Comparison of ENCODE assay signal across 8 cellular contexts in genomic region chr11:118198370-118198769, GRCh38. TPM values are rescaled to one million over a fixed set of nuclear protein-coding genes. Genes with fewer than 3 reads are reported as not detected.
DNase-seq lines count a peak whose midpoint lies in the region; ATAC-seq and TF ChIP-seq lines count a peak whose summit lies in the region.

No MANE protein-coding gene starts in this region.

- no peaks in the 10 kb centered on the region for H3K27me3 Mint-ChIP-seq in activated CD4-positive, alpha-beta T cell treated with anti-CD3 and anti-CD28 coated beads, Interleukin-2, amount 10 ng/mL, durations not matched to agents 24 days and 14 days
- peaks cover 3% of the 10 kb centered on the region for H3K27me3 Mint-ChIP-seq in chondrocyte (ENCODE audit: low read depth)

- peak overlapping the region; percentile 62 for H3K4me3 Mint-ChIP-seq in activated CD4-positive, alpha-beta T cell treated with anti-CD3 and anti-CD28 coated beads, Interleukin-2, amount 10 ng/mL, durations not matched to agents 24 days and 14 days
- peak overlapping the region; percentile 37 for H3K4me3 Mint-ChIP-seq in chondrocyte (ENCODE audit: unreplicated experiment)

- intact Hi-C loops in activated CD4-positive, alpha-beta T cell treated with anti-CD3 and anti-CD28 coated beads, Interleukin-2, amount 10 ng/mL, durations not matched to agents 24 days and 14 days (cut with micrococcal nuclease), result loop anchor here (1.0 kb wide), 2 partner anchors 93 to 155 kb away; no protein-coding TSS in a partner anchor
- intact Hi-C loops in right lobe of liver (cut with DNase I), result loop anchor here in 1 of 2 donors (5.0 kb wide), 1 partner anchor 94 kb away; no protein-coding TSS in a partner anchor

- no peaks in the 10 kb centered on the region for H3K9me3 ChIP-seq in right lobe of liver

- no peaks in the 10 kb centered on the region for H3K9me3 Mint-ChIP-seq in activated CD4-positive, alpha-beta T cell treated with anti-CD3 and anti-CD28 coated beads, Interleukin-2, amount 10 ng/mL, durations not matched to agents 24 days and 14 days
- H3K9me3 Mint-ChIP-seq in chondrocyte (ENCODE audit: low read depth), result no peaks in the 10 kb centered on the region

- TF ChIP-seq POLR2A in right lobe of liver (IDR thresholded peaks at IDR 0.05), result no peak

- DNase-seq in GM13977 (ENCODE audit: low spot score) (peak; percentile 75), NCI-H345 (lab: John Stamatoyannopoulos, UW) (peak; percentile 68), chondrocyte (ENCODE audit: low spot score) (no peak), right lobe of liver (peak; percentile 83 to 85 (median 84))
- DNase-seq in activated CD4-positive, alpha-beta T cell treated with anti-CD3 and anti-CD28 coated beads, Interleukin-2, amount 10 ng/mL, durations not matched to agents 24 days and 14 days, result peak; percentile 94
- DNase-seq in stimulated activated CD4-positive, alpha-beta T cell treated with anti-CD3 and anti-CD28 coated beads, TNF-alpha, amount 100 ng/mL, for 1 hour (ENCODE audit: low read depth in 3 of 3, low spot score in 1 of 3), result peak; percentile 49 to 79 (median 60)

- H3K4me1 Mint-ChIP-seq in activated CD4-positive, alpha-beta T cell treated with anti-CD3 and anti-CD28 coated beads, Interleukin-2, amount 10 ng/mL, durations not matched to agents 24 days and 14 days, result peaks cover 21% of the 10 kb centered on the region
- H3K4me1 Mint-ChIP-seq in chondrocyte (ENCODE audit: low read depth), result peaks cover 15% of the 10 kb centered on the region

- in situ Hi-C loops in GM13977 (cut with MboI; ENCODE audit: low pct_unique_long_range_greater_than_20kb, low sequenced_read_pairs, unreplicated experiment), result loop anchor here (5.0 kb wide), 1 partner anchor 94 kb away; no protein-coding TSS in a partner anchor

- no peak overlapping the region for H3K27ac ChIP-seq in 22Rv1
- H3K27ac ChIP-seq in right lobe of liver, result peak overlapping the region in 2 of 3 donors; percentile 35 to 48

- peak overlapping the region; percentile 82 for H3K27ac Mint-ChIP-seq in activated CD4-positive, alpha-beta T cell treated with anti-CD3 and anti-CD28 coated beads, Interleukin-2, amount 10 ng/mL, durations not matched to agents 24 days and 14 days
- no peak overlapping the region for H3K27ac Mint-ChIP-seq in chondrocyte (ENCODE audit: unreplicated experiment)

- TF ChIP-seq CTCF in 22Rv1 (IDR thresholded peaks at IDR 0.05), result peak; percentile 91
- peak; percentile 92 for TF ChIP-seq CTCF in GM13977 (IDR thresholded peaks at IDR 0.05; ENCODE audit: extremely low read depth, insufficient read depth, missing control alignments)
- TF ChIP-seq CTCF in chondrocyte (IDR thresholded peaks at IDR 0.05), result peak; percentile 94
- peak; percentile 79 to 93 (median 92) for TF ChIP-seq CTCF in right lobe of liver (IDR thresholded peaks at IDR 0.05)

- WGBS in right lobe of liver (ENCODE audit: insufficient coverage, low coverage, low lambda C conversion rate, missing lambda C conversion rate), result 2% methylated on average over 9 of the region's 9 CpGs

- peaks cover 0 to 51% (median 20%) of the 10 kb centered on the region in 4 donors for H3K4me1 ChIP-seq in right lobe of liver

- ATAC-seq in right lobe of liver (peak; percentile 47 to 62 (median 54)), HG03196 (IDR thresholded peaks at IDR 0.05; ENCODE audit: unreplicated experiment) (no peak)

- H3K36me3 Mint-ChIP-seq in activated CD4-positive, alpha-beta T cell treated with anti-CD3 and anti-CD28 coated beads, Interleukin-2, amount 10 ng/mL, durations not matched to agents 24 days and 14 days (ENCODE audit: low read depth), result peaks cover 64% of the 10 kb centered on the region
- H3K36me3 Mint-ChIP-seq in chondrocyte (ENCODE audit: low read depth), result no peaks in the 10 kb centered on the region

- H3K36me3 ChIP-seq in right lobe of liver, result no peaks in the 10 kb centered on the region

- H3K4me3 ChIP-seq in right lobe of liver, result peak overlapping the region in 1 of 3 donors; percentile 36

- no peaks in the 10 kb centered on the region for H3K27me3 ChIP-seq in right lobe of liver

RNA-seq across cellular contexts. Expression of gene SCN2B, which starts 21.9 kb away (rescaled TPM):
- 0.02 and 0.05 TPM in 2 replicates for total RNA-seq in activated CD4-positive, alpha-beta T cell treated with anti-CD3 and anti-CD28 coated beads, Interleukin-2, amount 10 ng/mL, durations not matched to agents 24 days and 14 days
- 0.12 to 0.24 TPM (median 0.13 TPM) in 3 replicates for total RNA-seq in chondrocyte
- total RNA-seq in right lobe of liver, result not detected

RNA-seq across cellular contexts. Expression of gene JAML, which starts 26.4 kb away (rescaled TPM):
- total RNA-seq in activated CD4-positive, alpha-beta T cell treated with anti-CD3 and anti-CD28 coated beads, Interleukin-2, amount 10 ng/mL, durations not matched to agents 24 days and 14 days, result 303 and 318 TPM in 2 replicates
- total RNA-seq in chondrocyte (not detected in 3 replicates), right lobe of liver (1 to 10 TPM; 1.5 to 9.1 (median 3.2) TPM)

RNA-seq across cellular contexts. Expression of gene SCN4B, which starts 45.7 kb away (rescaled TPM):
- 0.07 and 0.36 TPM in 2 replicates for total RNA-seq in activated CD4-positive, alpha-beta T cell treated with anti-CD3 and anti-CD28 coated beads, Interleukin-2, amount 10 ng/mL, durations not matched to agents 24 days and 14 days
- total RNA-seq in chondrocyte (0.28 to 0.42 TPM in 2 of 3 replicates, not detected in the other), right lobe of liver (under 1 TPM; 0.11 to 0.30 (median 0.23) TPM)

RNA-seq across cellular contexts. Expression of gene MPZL3, which starts 53.8 kb away (rescaled TPM):
- total RNA-seq in activated CD4-positive, alpha-beta T cell treated with anti-CD3 and anti-CD28 coated beads, Interleukin-2, amount 10 ng/mL, durations not matched to agents 24 days and 14 days, result 64.6 and 65.4 TPM in 2 replicates
- total RNA-seq in chondrocyte (1.1 to 1.7 TPM (median 1.6 TPM) in 3 replicates), right lobe of liver (1 to 10 TPM; 2.7 to 9.3 (median 6.8) TPM)

Comparison
In these comparisons a context has a peak if more than half of its experiments do, and no peak if none do; other contexts are left out.
1. RNA of gene JAML, which starts 26.4 kb away (total RNA-seq): 303 to 318 TPM in activated CD4-positive, alpha-beta T cell treated with anti-CD3 and anti-CD28 coated beads, Interleukin-2, amount 10 ng/mL, durations not matched to agents 24 days and 14 days; 1.5 to 9.1 TPM in right lobe of liver and not detected in chondrocyte; every median in the first group is over 10 times any median in the second.
2. Peak in every context shown above with its lines, with median percentiles within 50 percentile points of each other: CTCF ChIP-seq.